Comparison of ENCODE assay signal across 20 cellular contexts in the genomic region with DNA sequence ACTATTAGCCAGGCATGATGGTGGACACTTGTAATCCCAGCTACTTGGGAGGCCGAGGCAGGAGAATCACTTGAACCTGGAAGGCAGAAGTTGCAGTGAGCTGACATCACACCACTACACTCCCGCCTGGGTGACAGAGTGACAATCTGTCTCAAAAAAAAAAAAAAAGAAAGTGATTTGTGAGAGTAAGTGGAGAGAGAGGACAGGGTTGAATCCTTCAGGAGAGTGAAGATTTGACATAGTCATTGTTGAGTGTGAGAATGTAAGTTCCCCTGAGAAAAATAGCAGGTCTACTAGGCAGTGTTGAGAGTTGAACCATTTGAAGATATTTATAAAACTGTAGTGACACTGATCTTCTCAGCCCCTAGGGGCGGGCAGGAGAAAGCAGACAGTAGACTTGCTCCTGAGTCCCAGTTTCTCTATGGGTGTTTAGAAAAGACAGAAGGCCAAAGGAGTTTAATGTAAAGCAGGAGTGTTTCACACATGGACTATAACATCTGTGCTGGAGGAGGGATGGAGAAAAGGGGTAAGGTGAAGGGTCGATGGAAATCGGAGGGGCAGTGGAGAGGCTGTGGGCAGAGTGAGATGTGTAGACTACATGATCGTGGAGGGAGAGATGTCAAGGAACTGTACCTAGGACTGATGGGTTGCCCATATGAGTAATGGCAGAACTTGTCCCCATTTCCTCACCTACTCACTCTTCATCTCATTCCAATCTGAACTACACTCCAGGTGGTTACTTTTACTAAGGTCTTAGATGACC. TPM values are rescaled to one million over a fixed set of nuclear protein-coding genes. Genes with fewer than 3 reads are reported as not detected.
DNase-seq lines count a peak whose midpoint lies in the region; ATAC-seq and TF ChIP-seq lines count a peak whose summit lies in the region.
"Had no signal": no experiment of that assay in that cellular context is flagged by ENCODE, and none has a peak within 500 bp of the region (broad histone marks: within the 10 kb centered on the region; RNA-seq: fewer than 3 reads in every experiment).

No MANE protein-coding gene starts in this region.

- ATAC-seq in activated naive CD8-positive, alpha-beta T cell treated with anti-CD3 and anti-CD28 coated beads, Interleukin-2, amount 50 U/mL, for 24 hours = peak; percentile 28
- ATAC-seq in HG02885 (IDR thresholded peaks at IDR 0.05; ENCODE audit: poor library complexity, unreplicated experiment) = peak; percentile 36
- ATAC-seq in Panc1 = no peak
- ATAC-seq: CD8-positive, alpha-beta T cell had no signal

- CTCF ChIA-PET in Panc1 (lab: Charles Lee) = no interaction called here

- H3K4me3 ChIP-seq in Panc1 (ENCODE audit: low read depth in 2 of 2, low read length in 2 of 2) = no peak overlapping the region
- H3K4me3 ChIP-seq: HAP-1 had no signal

- in situ Hi-C loops in Panc1 (cut with HindIII; ENCODE audit: low pct_unique_long_range_greater_than_20kb, low sequenced_read_pairs) = no loop called here

- intact Hi-C loops in Panc1 (cut with micrococcal nuclease; ENCODE audit: unreplicated experiment) = loop anchor here (10.0 kb wide), 1 partner anchor 209 kb away; no protein-coding TSS in a partner anchor

- no peaks in the 10 kb centered on the region for H3K4me1 Mint-ChIP-seq in activated naive CD8-positive, alpha-beta T cell treated with anti-CD3 and anti-CD28 coated beads, Interleukin-2, amount 50 U/mL, for 24 hours
- peaks cover 13% of the 10 kb centered on the region for H3K4me1 Mint-ChIP-seq in activated naive CD8-positive, alpha-beta T cell treated with anti-CD3 and anti-CD28 coated beads for 36 hours
- H3K4me1 Mint-ChIP-seq in neural crest cell = peaks cover 16% of the 10 kb centered on the region
- H3K4me1 Mint-ChIP-seq: IgD-negative memory B cell had no signal

- H3K4me3 Mint-ChIP-seq in activated naive CD8-positive, alpha-beta T cell treated with anti-CD3 and anti-CD28 coated beads, Interleukin-2, amount 50 U/mL, for 24 hours = no peak overlapping the region
- no peak overlapping the region for H3K4me3 Mint-ChIP-seq in activated naive CD8-positive, alpha-beta T cell treated with anti-CD3 and anti-CD28 coated beads for 36 hours
- no peak overlapping the region for H3K4me3 Mint-ChIP-seq in neural crest cell
- H3K4me3 Mint-ChIP-seq: CD8-positive, alpha-beta T cell; IgD-negative memory B cell; T-helper 1 cell treated with Interleukin-12 subunit alpha and Interleukin-12 subunit beta and Interleukin-4 antibody, amounts not matched to agents 30 μg/mL and 1 μg/mL, for 36 hours had no signal

- no peak for DNase-seq in activated naive CD8-positive, alpha-beta T cell treated with anti-CD3 and anti-CD28 coated beads, Interleukin-2, amount 50 U/mL, for 24 hours
- no peak for DNase-seq in activated naive CD8-positive, alpha-beta T cell treated with anti-CD3 and anti-CD28 coated beads for 36 hours
- no peak for DNase-seq in Panc1 (ENCODE audit: low read depth, low spot score)
- DNase-seq in neural crest cell (ENCODE audit: low read depth, low spot score) = no peak
- DNase-seq in GDM1 (lab: John Stamatoyannopoulos, UW) = no peak
- DNase-seq in stimulated activated CD8-positive, alpha-beta memory T cell treated with anti-CD3 and anti-CD28 coated beads, Interleukin-4, amount 100 ng/mL, for 48 hours = no peak
- no peak for DNase-seq in stimulated activated CD4-positive, alpha-beta T cell treated with anti-CD3 and anti-CD28 coated beads, Interleukin-4, amount 100 ng/mL, for 4 hours
- DNase-seq: 8988T; CD8-positive, alpha-beta T cell; DND-41; MV-4-11; NCI-H1436 treated with DMSO at 0.1 percent for 48 hours; NCI-H2029 treated with DMSO at 0.1 percent for 48 hours; NCI-H510A treated with DMSO at 0.1 percent for 48 hours; SHP77 treated with DMSO at 0.1 percent for 48 hours had no signal

- H3K9me3 Mint-ChIP-seq in activated naive CD8-positive, alpha-beta T cell treated with anti-CD3 and anti-CD28 coated beads, Interleukin-2, amount 50 U/mL, for 24 hours = no peaks in the 10 kb centered on the region
- H3K9me3 Mint-ChIP-seq in activated naive CD8-positive, alpha-beta T cell treated with anti-CD3 and anti-CD28 coated beads for 36 hours = no peaks in the 10 kb centered on the region
- H3K9me3 Mint-ChIP-seq in neural crest cell = no peaks in the 10 kb centered on the region
- H3K9me3 Mint-ChIP-seq: CD8-positive, alpha-beta T cell; IgD-negative memory B cell; T-helper 1 cell treated with Interleukin-12 subunit alpha and Interleukin-12 subunit beta and Interleukin-4 antibody, amounts not matched to agents 30 μg/mL and 1 μg/mL, for 36 hours had no signal

- H3K4me1 ChIP-seq in Panc1 (ENCODE audit: control insufficient read depth, insufficient read depth, low read length) = peaks cover 4% of the 10 kb centered on the region; the same call in 1 of the 2 replicates
- H3K4me1 ChIP-seq: HAP-1 had no signal

- no peak overlapping the region for H3K27ac Mint-ChIP-seq in activated naive CD8-positive, alpha-beta T cell treated with anti-CD3 and anti-CD28 coated beads, Interleukin-2, amount 50 U/mL, for 24 hours
- no peak overlapping the region for H3K27ac Mint-ChIP-seq in activated naive CD8-positive, alpha-beta T cell treated with anti-CD3 and anti-CD28 coated beads for 36 hours
- no peak overlapping the region for H3K27ac Mint-ChIP-seq in neural crest cell (ENCODE audit: unreplicated experiment)
- H3K27ac Mint-ChIP-seq: CD8-positive, alpha-beta T cell; IgD-negative memory B cell; T-helper 1 cell treated with Interleukin-12 subunit alpha and Interleukin-12 subunit beta and Interleukin-4 antibody, amounts not matched to agents 30 μg/mL and 1 μg/mL, for 36 hours had no signal

- H3K27me3 ChIP-seq in Panc1 (ENCODE audit: control insufficient read depth, insufficient read depth, low read length) = no peaks in the 10 kb centered on the region

- TF ChIP-seq CTCF in Panc1 (IDR thresholded peaks at IDR 0.05) (no peak), neural crest cell (conservative IDR thresholded peaks at IDR 0.05) (peak; percentile 17)

- POLR2A ChIA-PET in Panc1 (lab: Charles Lee) = interaction anchor here (0.6 kb wide), 1 partner anchor 140 kb away, joined by 9 read pairs; no protein-coding TSS in a partner anchor

- no TSS peak for BruUV-seq in Panc1 (replicated peaks; lab: Mats Ljungman, UMichigan)

- no peaks in the 10 kb centered on the region for H3K9me3 ChIP-seq in Panc1 (ENCODE audit: control insufficient read depth, insufficient read depth, low read depth, low read length)
- H3K9me3 ChIP-seq: HAP-1 had no signal

- peak overlapping the region; percentile 45; the same call in 1 of the 2 replicates for H3K27ac ChIP-seq in Panc1 (ENCODE audit: low read length)

- H3K36me3 ChIP-seq in Panc1 (ENCODE audit: control insufficient read depth, insufficient read depth, low read length) = no peaks in the 10 kb centered on the region
- H3K36me3 ChIP-seq: HAP-1 had no signal

- H3K27me3 Mint-ChIP-seq in activated naive CD8-positive, alpha-beta T cell treated with anti-CD3 and anti-CD28 coated beads, Interleukin-2, amount 50 U/mL, for 24 hours = no peaks in the 10 kb centered on the region
- H3K27me3 Mint-ChIP-seq in activated naive CD8-positive, alpha-beta T cell treated with anti-CD3 and anti-CD28 coated beads for 36 hours = peaks cover 10% of the 10 kb centered on the region
- no peaks in the 10 kb centered on the region for H3K27me3 Mint-ChIP-seq in neural crest cell (ENCODE audit: low read depth)

- H3K36me3 Mint-ChIP-seq in activated naive CD8-positive, alpha-beta T cell treated with anti-CD3 and anti-CD28 coated beads, Interleukin-2, amount 50 U/mL, for 24 hours (ENCODE audit: low read depth) = no peaks in the 10 kb centered on the region
- peaks cover 2% of the 10 kb centered on the region for H3K36me3 Mint-ChIP-seq in activated naive CD8-positive, alpha-beta T cell treated with anti-CD3 and anti-CD28 coated beads for 36 hours
- no peaks in the 10 kb centered on the region for H3K36me3 Mint-ChIP-seq in neural crest cell (ENCODE audit: low read depth)
- H3K36me3 Mint-ChIP-seq: IgD-negative memory B cell had no signal

RNA-seq across cellular contexts. Expression of a gene that starts 13.7 kb away (rescaled TPM):
- total RNA-seq in activated naive CD8-positive, alpha-beta T cell treated with anti-CD3 and anti-CD28 coated beads for 36 hours = under 1 TPM; 0.40 to 0.45 TPM
- not detected for total RNA-seq in Panc1 (2021; ENCODE audit: unreplicated experiment)
- not detected for polyA plus RNA-seq in Panc1 (2012; ENCODE audit: insufficient read length)
- total RNA-seq in neural crest cell = 0.11 and 0.16 TPM in 2 replicates
- total RNA-seq: HT-29 had no signal
- polyA plus RNA-seq: IgD-negative memory B cell had no signal
